Comparison of ENCODE assay signal across 20 cellular contexts in genomic region chr12:81075539-81075938, GRCh38. TPM values are rescaled to one million over a fixed set of nuclear protein-coding genes. Genes with fewer than 3 reads are reported as not detected.
DNase-seq lines count a peak whose midpoint lies in the region; ATAC-seq, FAIRE-seq and TF ChIP-seq lines count a peak whose summit lies in the region.
"Had no signal": no experiment of that assay in that cellular context is flagged by ENCODE, and none has a peak within 500 bp of the region (broad histone marks: within the 10 kb centered on the region; RNA-seq: fewer than 3 reads in every experiment).

No MANE protein-coding gene starts in this region.

- FAIRE-seq in HepG2 (lab: Jason Lieb, UNC) (peak; percentile 56), H1 (lab: Jason Lieb, UNC) (no peak)
- FAIRE-seq: G401.6, GM12892, GM19239 had no signal

- H2AFZ ChIP-seq in HepG2 (ENCODE audit: low read length) (no peak overlapping the region), H1 (ENCODE audit: low read length) (no peak overlapping the region), parathyroid adenoma (peak overlapping the region; percentile 19)
- H2AFZ ChIP-seq: GM23248 had no signal

- no peak overlapping the region for H2BK20ac ChIP-seq in H1 (ENCODE audit: low read length)

- H3K27ac ChIP-seq in HepG2 (ENCODE audit: extremely low read length, insufficient read depth, low read length), result peak overlapping the region; percentile 17
- peak overlapping the region in 1 of 3 donors; percentile 22 for H3K27ac ChIP-seq in right lobe of liver
- no peak overlapping the region for H3K27ac ChIP-seq in H1 (ENCODE audit: low read depth, low read length)
- no peak overlapping the region for H3K27ac ChIP-seq in parathyroid adenoma
- H3K27ac ChIP-seq: GM23248 had no signal

- POLR2A ChIA-PET in HepG2 (lab: Yijun Ruan, JAX) (interaction anchor here (1.3 kb wide), 1 partner anchor 71 kb away, joined by 4 read pairs; no protein-coding TSS in a partner anchor), H1 (lab: Charles Lee; ENCODE audit: partially characterized antibody) (no interaction called here)

- peaks cover 38% of the 10 kb centered on the region for H3K4me1 ChIP-seq in HepG2 (ENCODE audit: insufficient read depth, low read length)
- H3K4me1 ChIP-seq in right lobe of liver, result peaks cover 0 to 23% (median 4%) of the 10 kb centered on the region in 4 donors
- H3K4me1 ChIP-seq in H1 (replicated peaks in 1 of 4; ENCODE audit: control insufficient read depth in 3 of 4, insufficient read depth in 4 of 4, low read length in 3 of 4), result peaks cover 0 to 5% (median 2%) of the 10 kb centered on the region in 4 experiments; a peak in 3 of 7 replicates
- H3K4me1 ChIP-seq in parathyroid adenoma, result peaks cover 2% of the 10 kb centered on the region

- no peak overlapping the region for H2BK15ac ChIP-seq in H1 (ENCODE audit: low read length)

- H4K20me1 ChIP-seq in HepG2 (ENCODE audit: insufficient read depth, low read length), result no peaks in the 10 kb centered on the region
- no peaks in the 10 kb centered on the region for H4K20me1 ChIP-seq in H1 (replicated peaks in 1 of 2; ENCODE audit: control insufficient read depth in 1 of 2, insufficient read depth in 2 of 2, low read length in 2 of 2)

- TF ChIP-seq CTCF in HepG2 (CRISPR knock-in tag; IDR thresholded peaks at IDR 0.05), result no peak
- TF ChIP-seq CTCF in right lobe of liver (IDR thresholded peaks at IDR 0.05), result no peak
- no peak for TF ChIP-seq CTCF in H1 (IDR thresholded peaks at IDR 0.05; ENCODE audit: control extremely low read depth in 1 of 3, insufficient read depth in 1 of 3, low read depth in 1 of 3, low read length in 3 of 3)
- TF ChIP-seq CTCF in parathyroid adenoma (IDR thresholded peaks at IDR 0.05), result no peak

- ATAC-seq in HepG2 (no peak), right lobe of liver (no peak)

- no peak overlapping the region for H2AK5ac ChIP-seq in H1 (ENCODE audit: low read depth, low read length)

- H3K79me1 ChIP-seq in H1 (ENCODE audit: low read depth, low read length), result no peaks in the 10 kb centered on the region; the same call in 1 of the 2 replicates

- H4K5ac ChIP-seq in H1 (ENCODE audit: insufficient read length, low read depth, low read length), result no peak overlapping the region

- TF ChIP-seq RAD21 in HepG2 (CRISPR knock-in tag; IDR thresholded peaks at IDR 0.05), result no peak
- TF ChIP-seq RAD21 in H1 (IDR thresholded peaks at IDR 0.05 in 1 of 2, conservative IDR thresholded peaks at IDR 0.05 in 1 of 2; ENCODE audit: low read depth in 2 of 2, low read length in 2 of 2), result no peak

- H3K4me3 ChIP-seq in HepG2 (replicated peaks in 1 of 3; ENCODE audit: insufficient read depth in 1 of 3, low read depth in 2 of 3, low read length in 3 of 3), result no peak overlapping the region
- H3K4me3 ChIP-seq in right lobe of liver, result no peak overlapping the region
- H3K4me3 ChIP-seq in H1 (ENCODE audit: extremely low read depth in 1 of 4, insufficient read depth in 2 of 4, low read depth in 3 of 4, low read length in 4 of 4), result no peak overlapping the region
- H3K4me3 ChIP-seq in parathyroid adenoma (ENCODE audit: low read depth, low read length), result no peak overlapping the region
- H3K4me3 ChIP-seq: GM23248, HAP-1 had no signal

- intact Hi-C loops in HepG2 (cut with micrococcal nuclease; ENCODE audit: unreplicated experiment) (loop anchor here (5.0 kb wide), 3 partner anchors 38 to 67 kb away; no protein-coding TSS in a partner anchor), right lobe of liver (cut with DNase I) (no loop called here)

- CTCF ChIA-PET in HepG2 (lab: Yijun Ruan, JAX; ENCODE audit: low intra/inter-chr PET ratio, low total read pairs) (no interaction called here), H1 (lab: Charles Lee; ENCODE audit: partially characterized antibody) (interaction anchor here (1.5 kb wide), 1 partner anchor 10 kb away, joined by 4 read pairs; no protein-coding TSS in a partner anchor)

- TF ChIP-seq EP300 in HepG2 (IDR thresholded peaks at IDR 0.05; ENCODE audit: low read depth in 2 of 2, low read length in 2 of 2) (no peak), HepG2 (CRISPR knock-in tag; IDR thresholded peaks at IDR 0.05; ENCODE audit: borderline replicate concordance) (no peak), H1 (IDR thresholded peaks at IDR 0.05; ENCODE audit: borderline replicate concordance in 1 of 2, low read depth in 2 of 2, low read length in 2 of 2) (no peak)

- H3K9ac ChIP-seq in HepG2 (ENCODE audit: insufficient read depth, low read depth, low read length), result no peak overlapping the region
- no peak overlapping the region for H3K9ac ChIP-seq in H1 (replicated peaks in 1 of 4; ENCODE audit: extremely low read depth in 1 of 4, low read depth in 3 of 4, low read length in 3 of 4)
- H3K9ac ChIP-seq in parathyroid adenoma, result no peak overlapping the region
- H3K9ac ChIP-seq: GM23248 had no signal

- peaks cover 28% of the 10 kb centered on the region for H3K79me2 ChIP-seq in HepG2 (ENCODE audit: insufficient read depth, low read length)
- H3K79me2 ChIP-seq in H1 (ENCODE audit: control insufficient read depth in 1 of 2, insufficient read depth in 2 of 2, low read length in 2 of 2), result peaks cover 3 to 25% of the 10 kb centered on the region in 2 experiments; a peak in 3 of 4 replicates
- no peaks in the 10 kb centered on the region for H3K79me2 ChIP-seq in parathyroid adenoma

- H3K9me3 ChIP-seq in HepG2 (ENCODE audit: low read length) (no peaks in the 10 kb centered on the region), right lobe of liver (no peaks in the 10 kb centered on the region), H1 (ENCODE audit: insufficient read depth in 2 of 2, low read depth in 1 of 2, low read length in 1 of 2) (no peaks in the 10 kb centered on the region), parathyroid adenoma (ENCODE audit: control insufficient read depth, low read length) (no peaks in the 10 kb centered on the region)
- H3K9me3 ChIP-seq: HAP-1 had no signal

- in situ Hi-C loops in HepG2 (cut with HindIII; ENCODE audit: extremely low pct_ligation_motif_present, low pct_unique_long_range_greater_than_20kb), result loop anchor here (5.0 to 10.0 kb wide), 2 partner anchors 67 to 141 kb away; partner anchors contain the start of gene LIN7A

- 60% methylated on average over 3 of the region's 3 CpGs for WGBS in HepG2 (ENCODE audit: low lambda C conversion rate)
- WGBS in right lobe of liver (ENCODE audit: insufficient coverage, low coverage, low lambda C conversion rate, missing lambda C conversion rate), result 65% methylated on average over 3 of the region's 3 CpGs
- 74% methylated on average over 3 of the region's 3 CpGs; no CpG with 5 or more reads in 1 of the 2 experiments for WGBS in H1 (ENCODE audit: extremely low coverage in 1 of 2, insufficient coverage in 1 of 2, insufficient read length in 1 of 2, insufficient replicate concordance in 2 of 2, low coverage in 1 of 2, low lambda C conversion rate in 2 of 2, missing lambda C conversion rate in 1 of 2), 2 experiments

- H2BK5ac ChIP-seq in H1 (ENCODE audit: low read depth, low read length), result no peak overlapping the region

- no TSS peak for BruUV-seq in HepG2 (replicated peaks; lab: Mats Ljungman, UMichigan)

- no peak overlapping the region for H3K23ac ChIP-seq in H1 (ENCODE audit: insufficient read length)

- H4K8ac ChIP-seq in H1 (ENCODE audit: extremely low read depth, insufficient read depth, low read length), result no peak overlapping the region

- no peak overlapping the region for H3K14ac ChIP-seq in H1 (ENCODE audit: insufficient read length)

- H2BK120ac ChIP-seq in H1 (replicated peaks; ENCODE audit: low read depth, low read length), result peak overlapping the region; percentile 45

- H3K4me2 ChIP-seq in HepG2 (ENCODE audit: low read depth, low read length) (no peak overlapping the region), H1 (ENCODE audit: insufficient read depth in 1 of 2, low read depth in 2 of 2, low read length in 2 of 2) (no peak overlapping the region), parathyroid adenoma (ENCODE audit: low read length) (no peak overlapping the region)

- no peak overlapping the region for H3K18ac ChIP-seq in H1 (ENCODE audit: extremely low read depth, low read length)

- H3K23me2 ChIP-seq in H1 (ENCODE audit: low read depth, low read length), result peaks cover 3% of the 10 kb centered on the region

- TF ChIP-seq POLR2A in HepG2 (IDR thresholded peaks at IDR 0.05; ENCODE audit: insufficient read depth in 1 of 2, low read depth in 2 of 2, low read length in 2 of 2), result no peak
- TF ChIP-seq POLR2A in right lobe of liver (IDR thresholded peaks at IDR 0.05), result no peak
- no peak for TF ChIP-seq POLR2A in H1 (IDR thresholded peaks at IDR 0.05; ENCODE audit: control extremely low read depth in 1 of 2, low read depth in 2 of 2, low read length in 2 of 2)

- H3K4ac ChIP-seq in H1 (replicated peaks; ENCODE audit: insufficient read length, low read depth, low read length), result no peak overlapping the region

- no peak overlapping the region for H4K91ac ChIP-seq in H1 (replicated peaks; ENCODE audit: insufficient read length, low read length)

- no peaks in the 10 kb centered on the region for H3K36me3 ChIP-seq in HepG2 (replicated peaks in 1 of 2; ENCODE audit: control insufficient read depth in 1 of 2, insufficient read depth in 2 of 2, low read length in 2 of 2)
- no peaks in the 10 kb centered on the region for H3K36me3 ChIP-seq in right lobe of liver
- no peaks in the 10 kb centered on the region for H3K36me3 ChIP-seq in H1 (ENCODE audit: control insufficient read depth in 2 of 4, insufficient read depth in 4 of 4, low read length in 3 of 4)
- no peaks in the 10 kb centered on the region for H3K36me3 ChIP-seq in parathyroid adenoma (ENCODE audit: control insufficient read depth, insufficient read depth, low read length)
- H3K36me3 ChIP-seq: HAP-1 had no signal

- H2BK12ac ChIP-seq in H1 (ENCODE audit: low read depth, low read length), result no peak overlapping the region

- DNase-seq in HepG2 (ENCODE audit: low spot score) (no peak), right lobe of liver (no peak), H1 (ENCODE audit: low read depth in 1 of 2, low spot score in 2 of 2) (no peak), SIG-M5 (lab: John Stamatoyannopoulos, UW) (no peak), DMS153 treated with DMSO at 0.1 percent for 48 hours (lab: John Stamatoyannopoulos, UW; ENCODE audit: unreplicated experiment) (no peak), HPDE6-E6E7 (ENCODE audit: extremely low spot score) (no peak)
- DNase-seq: 8988T; C1 segment of cervical spinal cord; Calu3; CD4-positive, alpha-beta memory T cell; COR-L47; DMS153; DND-41; GM23248; HFFc6 had no signal

- H3K27me3 ChIP-seq in HepG2 (ENCODE audit: control insufficient read depth in 1 of 2, insufficient read depth in 2 of 2, low read length in 2 of 2) (no peaks in the 10 kb centered on the region; a peak in 1 of 5 replicates), right lobe of liver (no peaks in the 10 kb centered on the region), H1 (replicated peaks in 1 of 4; ENCODE audit: control insufficient read depth in 3 of 4, extremely low read depth in 1 of 4, insufficient read depth in 3 of 4, low read length in 3 of 4) (no peaks in the 10 kb centered on the region), parathyroid adenoma (ENCODE audit: control insufficient read depth, insufficient read depth, low read length) (no peaks in the 10 kb centered on the region)

- H3K56ac ChIP-seq in H1 (replicated peaks; ENCODE audit: insufficient read length, low read depth, low read length), result no peak overlapping the region

RNA-seq across cellular contexts. Expression of gene ACSS3, which starts 2.3 kb away (rescaled TPM):
- total RNA-seq in HepG2 (2016; rRNA removed; fragmentation: Illumina TruSeq; extraction: Trizol), result 86.3 and 95.7 TPM in 2 replicates
- total RNA-seq in HepG2 (2016; cell fraction: cytosol; rRNA removed; fragmentation: Illumina TruSeq; extraction: Trizol; ENCODE audit: low read depth), result 16.5 and 17.3 TPM in 2 replicates
- total RNA-seq in HepG2 (2016; cell fraction: insoluble cytoplasmic fraction; rRNA removed; fragmentation: Illumina TruSeq; extraction: Trizol), result 83.9 and 102 TPM in 2 replicates
- 23.5 and 28.5 TPM in 2 replicates for total RNA-seq in HepG2 (2016; cell fraction: membrane; rRNA removed; fragmentation: Illumina TruSeq; extraction: Trizol)
- 133 TPM in 2 replicates for total RNA-seq in HepG2 (2016; cell fraction: nucleus; rRNA removed; fragmentation: Illumina TruSeq; extraction: Trizol)
- 68.6 and 79.5 TPM in 2 replicates for polyA plus RNA-seq in HepG2 (2011; rRNA removed)
- polyA plus RNA-seq in HepG2 (2011; cell fraction: cytosol; rRNA removed), result 53.2 and 78.7 TPM in 2 replicates
- polyA plus RNA-seq in HepG2 (2011; cell fraction: nucleus; rRNA removed), result 56.5 and 68.3 TPM in 2 replicates
- polyA plus RNA-seq in HepG2 (2012), result 56.8 and 59.4 TPM in 2 replicates
- polyA plus RNA-seq in HepG2 (2016; cell fraction: cytosol; fragmentation: Illumina TruSeq; extraction: Trizol; ENCODE audit: low read depth), result 7.4 and 7.7 TPM in 2 replicates
- 88.8 and 97.6 TPM in 2 replicates for polyA plus RNA-seq in HepG2 (2016; cell fraction: insoluble cytoplasmic fraction; fragmentation: Illumina TruSeq; extraction: Trizol; ENCODE audit: low read depth)
- 12.9 and 14.0 TPM in 2 replicates for polyA plus RNA-seq in HepG2 (2016; cell fraction: membrane; fragmentation: Illumina TruSeq; extraction: Trizol; ENCODE audit: low read depth)
- polyA plus RNA-seq in HepG2 (2016; cell fraction: nucleus; fragmentation: Illumina TruSeq; extraction: Trizol; ENCODE audit: insufficient read depth, low read depth), result 72.3 and 73.1 TPM in 2 replicates
- polyA minus RNA-seq in HepG2 (2011; rRNA and poly(A)+ RNA removed; ENCODE audit: low replicate concordance), result 96.5 TPM in 1 of 2 replicates, not detected in the other
- polyA minus RNA-seq in HepG2 (2011; cell fraction: cytosol; rRNA and poly(A)+ RNA removed), result 99.5 and 134 TPM in 2 replicates
- 426 and 440 TPM in 2 replicates for polyA minus RNA-seq in HepG2 (2011; cell fraction: nucleus; rRNA and poly(A)+ RNA removed)
- total RNA-seq in right lobe of liver, result 100 to 1,000 TPM in 1 of 6 experiments, 10 to 100 TPM in 5; 39.7 to 112 (median 56.5) TPM
- 22.7 and 24.0 TPM in 2 replicates for total RNA-seq in H1 (2021; fragmentation: NEBNext Ultra II Directional; extraction: Animal tissue kit (Norgen Biotek cat#: 25700))
- polyA plus RNA-seq in H1 (2011; rRNA removed), result 12.9 and 14.4 TPM in 2 replicates
- polyA plus RNA-seq in H1 (2011; cell fraction: cytosol; rRNA removed), result 18.6 TPM
- polyA plus RNA-seq in H1 (2011; cell fraction: nucleus; rRNA removed), result 14.6 TPM
- 13.8 to 23.3 TPM (median 18.0 TPM) in 4 replicates for polyA plus RNA-seq in H1 (2012, experiment 1 of 2)
- polyA plus RNA-seq in H1 (2012, experiment 2 of 2), result 3.1 TPM
- 9.6 TPM for polyA plus RNA-seq in H1 (2013, experiment 1 of 2)
- 9.3 TPM for polyA plus RNA-seq in H1 (2013, experiment 2 of 2)
- polyA minus RNA-seq in H1 (2011; rRNA and poly(A)+ RNA removed), result 81.6 and 102 TPM in 2 replicates
- 26.1 TPM for polyA minus RNA-seq in H1 (2011; cell fraction: cytosol; rRNA and poly(A)+ RNA removed)
- polyA minus RNA-seq in H1 (2011; cell fraction: nucleus; rRNA and poly(A)+ RNA removed), result 113 TPM
- total RNA-seq: CD4-positive, alpha-beta memory T cell had no signal
- polyA plus RNA-seq: CD4-positive, alpha-beta memory T cell had no signal
